ENCODE assay signal across 8 cellular contexts in the genomic region with DNA sequence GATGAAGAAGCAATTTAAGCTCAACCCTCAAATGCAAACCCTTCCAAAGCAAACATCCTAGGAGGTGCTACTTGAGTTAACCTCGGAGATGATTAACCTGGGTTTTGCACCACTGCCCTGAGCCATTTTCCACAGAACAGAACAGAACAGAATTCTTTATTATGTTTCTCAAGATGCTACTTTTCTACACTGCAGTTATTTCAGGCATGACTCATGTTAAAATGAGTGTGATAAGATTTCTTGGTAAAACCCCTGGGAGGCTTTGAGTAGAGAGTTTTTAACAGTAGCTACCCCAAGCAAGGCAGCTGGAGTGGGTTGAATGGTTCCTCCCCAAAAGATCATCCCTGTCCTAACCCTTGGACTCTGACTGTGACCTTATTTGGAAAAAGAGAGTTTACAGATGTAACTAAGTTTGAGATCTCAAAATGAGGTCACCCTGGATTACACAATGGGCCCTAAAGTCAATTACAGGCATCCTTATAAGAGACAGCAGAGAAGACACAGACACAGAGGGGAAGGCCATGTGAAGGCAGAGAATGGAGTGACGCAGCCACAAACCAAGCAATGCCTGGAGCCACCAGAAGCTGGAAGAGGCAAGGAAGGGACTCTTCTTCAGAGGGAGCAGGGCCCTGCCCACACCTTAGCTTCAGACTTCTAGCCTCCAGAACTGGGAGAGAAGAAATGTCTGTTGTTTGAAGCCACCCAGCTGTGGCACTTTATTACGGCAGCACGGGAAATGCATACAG.
DNase-seq lines count a peak whose midpoint lies in the region; ATAC-seq and TF ChIP-seq lines count a peak whose summit lies in the region.

No MANE protein-coding gene starts in this region.

- ATAC-seq in GM23338 (no peak), gastrocnemius medialis (peak; percentile 74 to 83), GM19324 (IDR thresholded peaks at IDR 0.05; ENCODE audit: low FRiP score, unreplicated experiment) (no peak), HG02885 (IDR thresholded peaks at IDR 0.05; ENCODE audit: poor library complexity, unreplicated experiment) (no peak)

- no peak for TF ChIP-seq POLR2A in gastrocnemius medialis (IDR thresholded peaks at IDR 0.05)

- H3K79me2 ChIP-seq in GM23338 (replicated peaks; ENCODE audit: insufficient read depth) (no peaks in the 10 kb centered on the region), SK-N-SH (ENCODE audit: insufficient read depth) (no peaks in the 10 kb centered on the region)

- TF ChIP-seq EP300 in SK-N-SH (IDR thresholded peaks at IDR 0.05; ENCODE audit: borderline replicate concordance in 1 of 2, low read depth in 1 of 2, low read length in 1 of 2): no peak

- H3K27me3 ChIP-seq in GM23338 (ENCODE audit: insufficient read depth) (no peaks in the 10 kb centered on the region), SK-N-SH (ENCODE audit: insufficient read depth) (no peaks in the 10 kb centered on the region), gastrocnemius medialis (no peaks in the 10 kb centered on the region)

- H3K9me3 ChIP-seq in SK-N-SH (no peaks in the 10 kb centered on the region), gastrocnemius medialis (no peaks in the 10 kb centered on the region)

- H3K9me2 ChIP-seq in GM23338 (ENCODE audit: insufficient read depth) (0 out of 2 replicates have a peak, but pooled peaks cover 13% of the 10 kb centered on the region), SK-N-SH (no peaks in the 10 kb centered on the region)

- H3K36me3 ChIP-seq in GM23338 (ENCODE audit: insufficient read depth): no peaks in the 10 kb centered on the region
- H3K36me3 ChIP-seq in SK-N-SH (replicated peaks in 1 of 2; ENCODE audit: control insufficient read depth in 1 of 2, insufficient read depth in 2 of 2, low read length in 1 of 2): no peaks in the 10 kb centered on the region
- no peaks in the 10 kb centered on the region for H3K36me3 ChIP-seq in gastrocnemius medialis

- intact Hi-C loops in gastrocnemius medialis (cut with DNase I; ENCODE audit: low total_unique reads): no loop called here

- H3K27me3 Mint-ChIP-seq in GM23338 (ENCODE audit: insufficient read depth, low read depth, poor library complexity): peaks cover 10% of the 10 kb centered on the region

- H2AFZ ChIP-seq in GM23338 (no peak overlapping the region), SK-N-SH (ENCODE audit: low read depth) (no peak overlapping the region)

- CTCF ChIA-PET in SK-N-SH (lab: Yijun Ruan, JAX): interaction anchor here (1.3 kb wide), 1 partner anchor 34 kb away, joined by 3 read pairs; no protein-coding TSS in a partner anchor

- TF ChIP-seq CTCF in GM23338 (conservative IDR thresholded peaks at IDR 0.05; ENCODE audit: low read depth in 2 of 2) (no peak), SK-N-SH (IDR thresholded peaks at IDR 0.05) (no peak), gastrocnemius medialis (IDR thresholded peaks at IDR 0.05 in 4 of 5, conservative IDR thresholded peaks at IDR 0.05 in 1 of 5) (no peak)

- POLR2A ChIA-PET in SK-N-SH (lab: Yijun Ruan, JAX): no interaction called here

- TF ChIP-seq RAD21 in SK-N-SH (IDR thresholded peaks at IDR 0.05; ENCODE audit: low read length): no peak

- in situ Hi-C loops in gastrocnemius medialis (cut with MboI; ENCODE audit: low sequenced_read_pairs in 4 of 4): no loop called here

- H3K36me3 Mint-ChIP-seq in GM23338 (ENCODE audit: low read depth): peaks cover 12% of the 10 kb centered on the region

- H3K27ac ChIP-seq in GM23338 (ENCODE audit: low read depth): no peak overlapping the region
- H3K27ac ChIP-seq in SK-N-SH (ENCODE audit: low read depth in 2 of 2, low read length in 1 of 2): no peak overlapping the region
- peak overlapping the region; percentile 36 to 66 (median 64) for H3K27ac ChIP-seq in gastrocnemius medialis

- H3K9ac ChIP-seq in SK-N-SH: no peak overlapping the region

- H4K20me1 ChIP-seq in GM23338 (replicated peaks; ENCODE audit: insufficient read depth) (no peaks in the 10 kb centered on the region), SK-N-SH (ENCODE audit: insufficient read depth) (no peaks in the 10 kb centered on the region)

- H3F3A ChIP-seq in GM23338 (replicated peaks; ENCODE audit: low read depth) (no peaks in the 10 kb centered on the region), SK-N-SH (replicated peaks; ENCODE audit: insufficient read depth) (no peaks in the 10 kb centered on the region)

- WGBS in SK-N-SH (ENCODE audit: low lambda C conversion rate): 89% methylated on average over 4 of the region's 4 CpGs

- H3K4me1 Mint-ChIP-seq in GM23338: peaks cover 5% of the 10 kb centered on the region

- H3K4me1 ChIP-seq in GM23338 (ENCODE audit: insufficient read depth): no peaks in the 10 kb centered on the region
- peaks cover 0 to 28% of the 10 kb centered on the region in 2 experiments; a peak in 1 of 4 replicates for H3K4me1 ChIP-seq in SK-N-SH (ENCODE audit: control insufficient read depth in 1 of 2, insufficient read depth in 2 of 2, low read depth in 1 of 2, low read length in 1 of 2)
- no peaks in the 10 kb centered on the region for H3K4me1 ChIP-seq in gastrocnemius medialis

- peak overlapping the region; percentile 43; the same call in 1 of the 2 replicates for H3K27ac Mint-ChIP-seq in GM23338

- H3K4me2 ChIP-seq in GM23338 (no peak overlapping the region), SK-N-SH (no peak overlapping the region)

- DNase-seq in GM23338 (ENCODE audit: low spot score) (no peak), SK-N-SH (no peak), fibroblast of peridontal ligament (ENCODE audit: extremely low read depth) (peak; percentile 91), gastrocnemius medialis (peak; percentile 24 to 26), UCSD-AML1 (lab: John Stamatoyannopoulos, UW; ENCODE audit: unreplicated experiment) (no peak)
- no peak for DNase-seq in stimulated activated CD4-positive, alpha-beta T cell treated with anti-CD3 and anti-CD28 coated beads, Interleukin-2, amount 100 ng/mL, for 48 hours

- peaks cover 16% of the 10 kb centered on the region for H3K9me3 Mint-ChIP-seq in GM23338

- H3K4me3 Mint-ChIP-seq in GM23338: no peak overlapping the region

- H3K4me3 ChIP-seq in GM23338 (no peak overlapping the region), SK-N-SH (ENCODE audit: low read depth in 2 of 2, low read length in 1 of 2) (no peak overlapping the region), gastrocnemius medialis (no peak overlapping the region)

TF ChIP-seq in GM23338, 12 proteins besides CTCF, POLR2A, EP300 and RAD21 (continues in another document):
- TF ChIP-seq EZH2phosphoT487 (IDR thresholded peaks at IDR 0.05; ENCODE audit: unreplicated experiment): no peak
- no peak for TF ChIP-seq EZH2 (IDR thresholded peaks at IDR 0.05; ENCODE audit: low read depth, unreplicated experiment)
- TF ChIP-seq CREB1 (CRISPR knock-in tag; IDR thresholded peaks at IDR 0.05; ENCODE audit: low read depth): no peak
- TF ChIP-seq ZNF114 (CRISPR knock-in tag; IDR thresholded peaks at IDR 0.05): no peak
- no peak for TF ChIP-seq JUNB (IDR thresholded peaks at IDR 0.05; ENCODE audit: unreplicated experiment)
- TF ChIP-seq POLR2AphosphoS5 (IDR thresholded peaks at IDR 0.05; ENCODE audit: low read depth): no peak
- no peak for TF ChIP-seq ZNF331 (CRISPR knock-in tag; IDR thresholded peaks at IDR 0.05; ENCODE audit: low read depth)

TF ChIP-seq in SK-N-SH, 30 proteins besides CTCF, POLR2A, EP300 and RAD21:
- TF ChIP-seq FOSL2 (IDR thresholded peaks at IDR 0.05; ENCODE audit: borderline replicate concordance, low read depth) (0 out of 2 replicates have a peak, but pooled peaks have one; percentile 25), JUND (IDR thresholded peaks at IDR 0.05) (0 out of 2 replicates have a peak, but pooled peaks have one; percentile 11), POLR2AphosphoS5 (IDR thresholded peaks at IDR 0.05; ENCODE audit: low read depth, low read length) (no peak), RCOR1 (IDR thresholded peaks at IDR 0.05; ENCODE audit: low read length) (no peak), GABPA (IDR thresholded peaks at IDR 0.05; ENCODE audit: low read depth) (no peak), MEF2A (IDR thresholded peaks at IDR 0.05; ENCODE audit: borderline replicate concordance, low read depth) (no peak), CHD2 (IDR thresholded peaks at IDR 0.05; ENCODE audit: low read length, partially characterized antibody) (no peak), FOXM1 (IDR thresholded peaks at IDR 0.05; ENCODE audit: low read depth) (no peak)
- TF ChIP-seq, protein P1, sequence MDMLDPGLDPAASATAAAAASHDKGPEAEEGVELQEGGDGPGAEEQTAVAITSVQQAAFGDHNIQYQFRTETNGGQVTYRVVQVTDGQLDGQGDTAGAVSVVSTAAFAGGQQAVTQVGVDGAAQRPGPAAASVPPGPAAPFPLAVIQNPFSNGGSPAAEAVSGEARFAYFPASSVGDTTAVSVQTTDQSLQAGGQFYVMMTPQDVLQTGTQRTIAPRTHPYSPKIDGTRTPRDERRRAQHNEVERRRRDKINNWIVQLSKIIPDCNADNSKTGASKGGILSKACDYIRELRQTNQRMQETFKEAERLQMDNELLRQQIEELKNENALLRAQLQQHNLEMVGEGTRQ (IDR thresholded peaks at IDR 0.05; ENCODE audit: borderline replicate concordance, low read depth, low read length): no peak
- TF ChIP-seq, protein P2, sequence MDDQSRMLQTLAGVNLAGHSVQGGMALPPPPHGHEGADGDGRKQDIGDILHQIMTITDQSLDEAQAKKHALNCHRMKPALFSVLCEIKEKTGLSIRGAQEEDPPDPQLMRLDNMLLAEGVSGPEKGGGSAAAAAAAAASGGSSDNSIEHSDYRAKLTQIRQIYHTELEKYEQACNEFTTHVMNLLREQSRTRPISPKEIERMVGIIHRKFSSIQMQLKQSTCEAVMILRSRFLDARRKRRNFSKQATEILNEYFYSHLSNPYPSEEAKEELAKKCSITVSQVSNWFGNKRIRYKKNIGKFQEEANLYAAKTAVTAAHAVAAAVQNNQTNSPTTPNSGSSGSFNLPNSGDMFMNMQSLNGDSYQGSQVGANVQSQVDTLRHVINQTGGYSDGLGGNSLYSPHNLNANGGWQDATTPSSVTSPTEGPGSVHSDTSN (IDR thresholded peaks at IDR 0.05): no peak

Comparison
In these comparisons a context has a peak if more than half of its experiments do, and no peak if none do; other contexts are left out.
1. ATAC-seq: peak in gastrocnemius medialis (2 of 2); none in GM23338 (single experiment), GM19324 (single experiment) and HG02885 (single experiment).
2. DNase-seq: peak in fibroblast of peridontal ligament (single experiment) and gastrocnemius medialis (2 of 2); none in GM23338 (single experiment), SK-N-SH (single experiment), UCSD-AML1 (single experiment) and stimulated activated CD4-positive, alpha-beta T cell treated with anti-CD3 and anti-CD28 coated beads, Interleukin-2, amount 100 ng/mL, for 48 hours (0 of 2).
3. H3K27ac ChIP-seq: peak in gastrocnemius medialis (4 of 4); none in GM23338 (single experiment) and SK-N-SH (0 of 2).